11 cellular contexts compared by ENCODE assay signal in genomic region chr6:148110925-148111324, GRCh38.
"Had no signal": no experiment of that assay in that cellular context is flagged by ENCODE, and none has a peak within 500 bp of the region (broad histone marks: within the 10 kb centered on the region; RNA-seq: fewer than 3 reads in every experiment).

No MANE protein-coding gene starts in this region.

- FAIRE-seq: H1, H54 had no signal

- ATAC-seq: GM23338, HCT116 had no signal

- H3K36me3 ChIP-seq: HAP-1 had no signal

- H2AFZ ChIP-seq: GM23248, GM23338 had no signal

- H3K4me2 ChIP-seq: GM23338 had no signal

- H3K9me3 ChIP-seq: HAP-1 had no signal

- H3K27ac ChIP-seq: GM23248 had no signal

- DNase-seq: GM23248, GOT3, H7, H9, HCEC 1CT, HFFc6 had no signal

- H3K4me3 ChIP-seq: GM23248, GM23338, HAP-1 had no signal

- H3K9ac ChIP-seq: GM23248 had no signal
